ENCODE assay signal across 1 cellular context in the genomic region with DNA sequence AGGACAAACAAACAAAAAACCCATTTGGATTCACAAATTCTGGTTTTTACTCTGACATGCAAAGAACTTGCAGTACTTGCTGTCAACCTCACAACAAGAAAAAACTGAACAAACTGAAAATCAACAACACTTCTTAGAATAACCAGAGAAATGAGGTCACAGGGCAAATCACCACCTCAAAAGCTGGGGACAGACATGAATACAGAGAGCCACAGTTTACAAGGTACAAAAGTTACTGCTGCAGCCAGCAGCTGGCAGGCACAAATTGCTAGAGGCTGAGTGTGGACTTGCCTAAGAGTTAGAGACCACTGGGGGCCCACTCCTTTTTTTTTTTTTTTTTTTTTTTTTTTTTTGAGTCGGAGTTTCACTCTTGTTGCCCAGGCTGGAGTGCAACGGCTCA.
TF ChIP-seq lines count a peak whose summit lies in the region.

No MANE protein-coding gene starts in this region.

TF ChIP-seq in GM23338, 12 proteins besides CTCF, POLR2A, EP300 and RAD21 (continued from another document):
- TF ChIP-seq ZNF462 (CRISPR knock-in tag; IDR thresholded peaks at IDR 0.05), result no peak
- TF ChIP-seq REST (IDR thresholded peaks at IDR 0.05; ENCODE audit: unreplicated experiment), result no peak
- TF ChIP-seq CREB1 (CRISPR knock-in tag; IDR thresholded peaks at IDR 0.05; ENCODE audit: low read depth), result no peak
